1 cellular context compared by ENCODE assay signal in the genomic region with DNA sequence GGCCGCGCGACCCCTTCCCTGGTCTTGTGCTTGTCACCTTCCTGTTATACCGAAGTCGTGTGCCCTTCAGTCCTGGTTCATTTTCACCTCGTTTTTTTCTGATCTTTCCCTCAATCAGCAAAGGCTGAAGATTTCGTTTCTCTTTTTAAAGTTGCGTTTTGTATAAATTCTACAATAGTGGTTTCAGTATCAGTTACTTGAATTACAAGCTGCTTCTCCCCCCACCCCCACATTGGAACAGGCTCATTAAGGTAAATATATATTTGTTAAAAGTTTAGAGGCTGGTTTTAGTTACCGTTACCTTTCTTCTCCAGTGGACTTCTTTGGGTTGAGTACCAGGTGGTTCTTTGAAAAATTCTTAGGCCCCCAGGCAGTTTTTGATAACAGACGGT.
TF ChIP-seq lines count a peak whose summit lies in the region.

No MANE protein-coding gene starts in this region.

TF ChIP-seq in GM12878, 131 proteins besides CTCF, POLR2A, EP300 and RAD21 (continued from another document and continues in another):
- TF ChIP-seq BRCA1 (IDR thresholded peaks at IDR 0.05; ENCODE audit: low read depth, low read length): no peak
- TF ChIP-seq, protein P1, sequence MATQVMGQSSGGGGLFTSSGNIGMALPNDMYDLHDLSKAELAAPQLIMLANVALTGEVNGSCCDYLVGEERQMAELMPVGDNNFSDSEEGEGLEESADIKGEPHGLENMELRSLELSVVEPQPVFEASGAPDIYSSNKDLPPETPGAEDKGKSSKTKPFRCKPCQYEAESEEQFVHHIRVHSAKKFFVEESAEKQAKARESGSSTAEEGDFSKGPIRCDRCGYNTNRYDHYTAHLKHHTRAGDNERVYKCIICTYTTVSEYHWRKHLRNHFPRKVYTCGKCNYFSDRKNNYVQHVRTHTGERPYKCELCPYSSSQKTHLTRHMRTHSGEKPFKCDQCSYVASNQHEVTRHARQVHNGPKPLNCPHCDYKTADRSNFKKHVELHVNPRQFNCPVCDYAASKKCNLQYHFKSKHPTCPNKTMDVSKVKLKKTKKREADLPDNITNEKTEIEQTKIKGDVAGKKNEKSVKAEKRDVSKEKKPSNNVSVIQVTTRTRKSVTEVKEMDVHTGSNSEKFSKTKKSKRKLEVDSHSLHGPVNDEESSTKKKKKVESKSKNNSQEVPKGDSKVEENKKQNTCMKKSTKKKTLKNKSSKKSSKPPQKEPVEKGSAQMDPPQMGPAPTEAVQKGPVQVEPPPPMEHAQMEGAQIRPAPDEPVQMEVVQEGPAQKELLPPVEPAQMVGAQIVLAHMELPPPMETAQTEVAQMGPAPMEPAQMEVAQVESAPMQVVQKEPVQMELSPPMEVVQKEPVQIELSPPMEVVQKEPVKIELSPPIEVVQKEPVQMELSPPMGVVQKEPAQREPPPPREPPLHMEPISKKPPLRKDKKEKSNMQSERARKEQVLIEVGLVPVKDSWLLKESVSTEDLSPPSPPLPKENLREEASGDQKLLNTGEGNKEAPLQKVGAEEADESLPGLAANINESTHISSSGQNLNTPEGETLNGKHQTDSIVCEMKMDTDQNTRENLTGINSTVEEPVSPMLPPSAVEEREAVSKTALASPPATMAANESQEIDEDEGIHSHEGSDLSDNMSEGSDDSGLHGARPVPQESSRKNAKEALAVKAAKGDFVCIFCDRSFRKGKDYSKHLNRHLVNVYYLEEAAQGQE (IDR thresholded peaks at IDR 0.05; ENCODE audit: low read depth, low read length): no peak
- TF ChIP-seq NR2C1 (IDR thresholded peaks at IDR 0.05): no peak
- no peak for TF ChIP-seq SP1 (IDR thresholded peaks at IDR 0.05; ENCODE audit: low read depth, low read length)
- peak; percentile 72 for TF ChIP-seq DPF2 (IDR thresholded peaks at IDR 0.05)
- TF ChIP-seq ZZZ3 (IDR thresholded peaks at IDR 0.05; ENCODE audit: control insufficient read depth, insufficient read length, low read depth): no peak
- TF ChIP-seq HDAC2 (IDR thresholded peaks at IDR 0.05): no peak
- 0 out of 2 replicates have a peak, but pooled peaks have one; percentile 0 for TF ChIP-seq MTA3 (IDR thresholded peaks at IDR 0.05; ENCODE audit: borderline replicate concordance, low read length)
- TF ChIP-seq, protein P2, sequence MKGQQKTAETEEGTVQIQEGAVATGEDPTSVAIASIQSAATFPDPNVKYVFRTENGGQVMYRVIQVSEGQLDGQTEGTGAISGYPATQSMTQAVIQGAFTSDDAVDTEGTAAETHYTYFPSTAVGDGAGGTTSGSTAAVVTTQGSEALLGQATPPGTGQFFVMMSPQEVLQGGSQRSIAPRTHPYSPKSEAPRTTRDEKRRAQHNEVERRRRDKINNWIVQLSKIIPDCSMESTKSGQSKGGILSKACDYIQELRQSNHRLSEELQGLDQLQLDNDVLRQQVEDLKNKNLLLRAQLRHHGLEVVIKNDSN (IDR thresholded peaks at IDR 0.05; ENCODE audit: borderline replicate concordance, extremely low read length, insufficient read depth, low read depth, low read length): no peak
- TF ChIP-seq JUNB (IDR thresholded peaks at IDR 0.05): peak; percentile 69
- TF ChIP-seq, protein P3, sequence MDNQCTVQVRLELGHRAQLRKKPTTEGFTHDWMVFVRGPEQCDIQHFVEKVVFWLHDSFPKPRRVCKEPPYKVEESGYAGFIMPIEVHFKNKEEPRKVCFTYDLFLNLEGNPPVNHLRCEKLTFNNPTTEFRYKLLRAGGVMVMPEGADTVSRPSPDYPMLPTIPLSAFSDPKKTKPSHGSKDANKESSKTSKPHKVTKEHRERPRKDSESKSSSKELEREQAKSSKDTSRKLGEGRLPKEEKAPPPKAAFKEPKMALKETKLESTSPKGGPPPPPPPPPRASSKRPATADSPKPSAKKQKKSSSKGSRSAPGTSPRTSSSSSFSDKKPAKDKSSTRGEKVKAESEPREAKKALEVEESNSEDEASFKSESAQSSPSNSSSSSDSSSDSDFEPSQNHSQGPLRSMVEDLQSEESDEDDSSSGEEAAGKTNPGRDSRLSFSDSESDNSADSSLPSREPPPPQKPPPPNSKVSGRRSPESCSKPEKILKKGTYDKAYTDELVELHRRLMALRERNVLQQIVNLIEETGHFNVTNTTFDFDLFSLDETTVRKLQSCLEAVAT (IDR thresholded peaks at IDR 0.05): peak; percentile 54; the same call in 1 of the 2 replicates
- TF ChIP-seq EGR1 (IDR thresholded peaks at IDR 0.05; ENCODE audit: borderline replicate concordance in 1 of 2, low read depth in 2 of 2, low read length in 2 of 2): no peak; a peak in 1 of 3 replicates
- TF ChIP-seq, protein P4, sequence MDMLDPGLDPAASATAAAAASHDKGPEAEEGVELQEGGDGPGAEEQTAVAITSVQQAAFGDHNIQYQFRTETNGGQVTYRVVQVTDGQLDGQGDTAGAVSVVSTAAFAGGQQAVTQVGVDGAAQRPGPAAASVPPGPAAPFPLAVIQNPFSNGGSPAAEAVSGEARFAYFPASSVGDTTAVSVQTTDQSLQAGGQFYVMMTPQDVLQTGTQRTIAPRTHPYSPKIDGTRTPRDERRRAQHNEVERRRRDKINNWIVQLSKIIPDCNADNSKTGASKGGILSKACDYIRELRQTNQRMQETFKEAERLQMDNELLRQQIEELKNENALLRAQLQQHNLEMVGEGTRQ (IDR thresholded peaks at IDR 0.05; ENCODE audit: borderline replicate concordance, low read depth, low read length): no peak
- TF ChIP-seq NRF1 (conservative IDR thresholded peaks at IDR 0.05; ENCODE audit: low read depth, low read length): no peak
- TF ChIP-seq ATF7 (IDR thresholded peaks at IDR 0.05; ENCODE audit: low read depth): peak; percentile 41; the same call in 1 of the 2 replicates
- no peak for TF ChIP-seq SUZ12 (IDR thresholded peaks at IDR 0.05; ENCODE audit: unreplicated experiment)
- TF ChIP-seq SIN3A (IDR thresholded peaks at IDR 0.05; ENCODE audit: low read depth, low read length): peak; percentile 26; the same call in 1 of the 2 replicates
- no peak for TF ChIP-seq RB1 (IDR thresholded peaks at IDR 0.05; ENCODE audit: borderline replicate concordance)
- peak; percentile 59; the same call in 1 of the 2 replicates for TF ChIP-seq NBN (IDR thresholded peaks at IDR 0.05)
- peak in 1 of 2 experiments; percentile 59; a peak in 2 of 4 replicates for TF ChIP-seq IKZF2 (IDR thresholded peaks at IDR 0.05)
- TF ChIP-seq MTA2 (IDR thresholded peaks at IDR 0.05; ENCODE audit: low read depth): peak; percentile 72
- TF ChIP-seq SMAD1 (IDR thresholded peaks at IDR 0.05; ENCODE audit: low read depth, partially characterized antibody): peak; percentile 35
- peak; percentile 77 for TF ChIP-seq FOXM1 (IDR thresholded peaks at IDR 0.05; ENCODE audit: low read depth, low read length)
- TF ChIP-seq NFIC (IDR thresholded peaks at IDR 0.05; ENCODE audit: low read depth, low read length): peak; percentile 75
- no peak for TF ChIP-seq ESRRA (IDR thresholded peaks at IDR 0.05; ENCODE audit: low read length)
- TF ChIP-seq MEF2A (IDR thresholded peaks at IDR 0.05; ENCODE audit: insufficient read depth, low read depth, low read length): 0 out of 2 replicates have a peak, but pooled peaks have one; percentile 63
- TF ChIP-seq, protein P5, sequence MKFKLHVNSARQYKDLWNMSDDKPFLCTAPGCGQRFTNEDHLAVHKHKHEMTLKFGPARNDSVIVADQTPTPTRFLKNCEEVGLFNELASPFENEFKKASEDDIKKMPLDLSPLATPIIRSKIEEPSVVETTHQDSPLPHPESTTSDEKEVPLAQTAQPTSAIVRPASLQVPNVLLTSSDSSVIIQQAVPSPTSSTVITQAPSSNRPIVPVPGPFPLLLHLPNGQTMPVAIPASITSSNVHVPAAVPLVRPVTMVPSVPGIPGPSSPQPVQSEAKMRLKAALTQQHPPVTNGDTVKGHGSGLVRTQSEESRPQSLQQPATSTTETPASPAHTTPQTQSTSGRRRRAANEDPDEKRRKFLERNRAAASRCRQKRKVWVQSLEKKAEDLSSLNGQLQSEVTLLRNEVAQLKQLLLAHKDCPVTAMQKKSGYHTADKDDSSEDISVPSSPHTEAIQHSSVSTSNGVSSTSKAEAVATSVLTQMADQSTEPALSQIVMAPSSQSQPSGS (IDR thresholded peaks at IDR 0.05; ENCODE audit: low read length): peak; percentile 66; the same call in 1 of the 2 replicates
- peak; percentile 77 for TF ChIP-seq RUNX3 (IDR thresholded peaks at IDR 0.05; ENCODE audit: low read length)
- no peak for TF ChIP-seq MYC (IDR thresholded peaks at IDR 0.05; ENCODE audit: insufficient read depth, insufficient read length, insufficient replicate concordance, low read length, severe bottlenecking)
- TF ChIP-seq BMI1 (IDR thresholded peaks at IDR 0.05; ENCODE audit: borderline replicate concordance): 0 out of 2 replicates have a peak, but pooled peaks have one; percentile 29
- TF ChIP-seq TAF1 (IDR thresholded peaks at IDR 0.05; ENCODE audit: borderline replicate concordance, low read depth, low read length): peak; percentile 3; the same call in 1 of the 2 replicates
- no peak for TF ChIP-seq ZSCAN29 (IDR thresholded peaks at IDR 0.05)
- no peak for TF ChIP-seq GATAD2B (conservative IDR thresholded peaks at IDR 0.05; ENCODE audit: low read depth)
- 0 out of 2 replicates have a peak, but pooled peaks have one; percentile 31 for TF ChIP-seq GABPA (IDR thresholded peaks at IDR 0.05; ENCODE audit: low read depth)
- 0 out of 2 replicates have a peak, but pooled peaks have one; percentile 50 for TF ChIP-seq CBFB (IDR thresholded peaks at IDR 0.05; ENCODE audit: low read depth)
- TF ChIP-seq SMC3 (IDR thresholded peaks at IDR 0.05; ENCODE audit: borderline replicate concordance, low read length): 0 out of 2 replicates have a peak, but pooled peaks have one; percentile 12
- TF ChIP-seq IKZF1 (conservative IDR thresholded peaks at IDR 0.05): peak; percentile 65; the same call in 1 of the 2 replicates
- TF ChIP-seq, protein P6, sequence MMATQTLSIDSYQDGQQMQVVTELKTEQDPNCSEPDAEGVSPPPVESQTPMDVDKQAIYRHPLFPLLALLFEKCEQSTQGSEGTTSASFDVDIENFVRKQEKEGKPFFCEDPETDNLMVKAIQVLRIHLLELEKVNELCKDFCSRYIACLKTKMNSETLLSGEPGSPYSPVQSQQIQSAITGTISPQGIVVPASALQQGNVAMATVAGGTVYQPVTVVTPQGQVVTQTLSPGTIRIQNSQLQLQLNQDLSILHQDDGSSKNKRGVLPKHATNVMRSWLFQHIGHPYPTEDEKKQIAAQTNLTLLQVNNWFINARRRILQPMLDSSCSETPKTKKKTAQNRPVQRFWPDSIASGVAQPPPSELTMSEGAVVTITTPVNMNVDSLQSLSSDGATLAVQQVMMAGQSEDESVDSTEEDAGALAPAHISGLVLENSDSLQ (IDR thresholded peaks at IDR 0.05): peak; percentile 49; the same call in 1 of the 2 replicates
- peak; percentile 53; the same call in 1 of the 2 replicates for TF ChIP-seq ZNF384 (IDR thresholded peaks at IDR 0.05; ENCODE audit: borderline replicate concordance, low read depth, low read length)
- 0 out of 2 replicates have a peak, but pooled peaks have one; percentile 10 for TF ChIP-seq CBX5 (IDR thresholded peaks at IDR 0.05; ENCODE audit: low read depth)
- TF ChIP-seq, protein P7, sequence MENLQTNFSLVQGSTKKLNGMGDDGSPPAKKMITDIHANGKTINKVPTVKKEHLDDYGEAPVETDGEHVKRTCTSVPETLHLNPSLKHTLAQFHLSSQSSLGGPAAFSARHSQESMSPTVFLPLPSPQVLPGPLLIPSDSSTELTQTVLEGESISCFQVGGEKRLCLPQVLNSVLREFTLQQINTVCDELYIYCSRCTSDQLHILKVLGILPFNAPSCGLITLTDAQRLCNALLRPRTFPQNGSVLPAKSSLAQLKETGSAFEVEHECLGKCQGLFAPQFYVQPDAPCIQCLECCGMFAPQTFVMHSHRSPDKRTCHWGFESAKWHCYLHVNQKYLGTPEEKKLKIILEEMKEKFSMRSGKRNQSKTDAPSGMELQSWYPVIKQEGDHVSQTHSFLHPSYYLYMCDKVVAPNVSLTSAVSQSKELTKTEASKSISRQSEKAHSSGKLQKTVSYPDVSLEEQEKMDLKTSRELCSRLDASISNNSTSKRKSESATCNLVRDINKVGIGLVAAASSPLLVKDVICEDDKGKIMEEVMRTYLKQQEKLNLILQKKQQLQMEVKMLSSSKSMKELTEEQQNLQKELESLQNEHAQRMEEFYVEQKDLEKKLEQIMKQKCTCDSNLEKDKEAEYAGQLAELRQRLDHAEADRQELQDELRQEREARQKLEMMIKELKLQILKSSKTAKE (IDR thresholded peaks at IDR 0.05; ENCODE audit: low read depth, poor library complexity, severe bottlenecking): peak; percentile 77
- TF ChIP-seq NR2F1 (conservative IDR thresholded peaks at IDR 0.05): no peak; the same call in 1 of the 2 replicates
- TF ChIP-seq, protein P8, sequence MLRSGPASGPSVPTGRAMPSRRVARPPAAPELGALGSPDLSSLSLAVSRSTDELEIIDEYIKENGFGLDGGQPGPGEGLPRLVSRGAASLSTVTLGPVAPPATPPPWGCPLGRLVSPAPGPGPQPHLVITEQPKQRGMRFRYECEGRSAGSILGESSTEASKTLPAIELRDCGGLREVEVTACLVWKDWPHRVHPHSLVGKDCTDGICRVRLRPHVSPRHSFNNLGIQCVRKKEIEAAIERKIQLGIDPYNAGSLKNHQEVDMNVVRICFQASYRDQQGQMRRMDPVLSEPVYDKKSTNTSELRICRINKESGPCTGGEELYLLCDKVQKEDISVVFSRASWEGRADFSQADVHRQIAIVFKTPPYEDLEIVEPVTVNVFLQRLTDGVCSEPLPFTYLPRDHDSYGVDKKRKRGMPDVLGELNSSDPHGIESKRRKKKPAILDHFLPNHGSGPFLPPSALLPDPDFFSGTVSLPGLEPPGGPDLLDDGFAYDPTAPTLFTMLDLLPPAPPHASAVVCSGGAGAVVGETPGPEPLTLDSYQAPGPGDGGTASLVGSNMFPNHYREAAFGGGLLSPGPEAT (IDR thresholded peaks at IDR 0.05; ENCODE audit: low read depth): peak; percentile 46; the same call in 1 of the 2 replicates
- TF ChIP-seq, protein P9, sequence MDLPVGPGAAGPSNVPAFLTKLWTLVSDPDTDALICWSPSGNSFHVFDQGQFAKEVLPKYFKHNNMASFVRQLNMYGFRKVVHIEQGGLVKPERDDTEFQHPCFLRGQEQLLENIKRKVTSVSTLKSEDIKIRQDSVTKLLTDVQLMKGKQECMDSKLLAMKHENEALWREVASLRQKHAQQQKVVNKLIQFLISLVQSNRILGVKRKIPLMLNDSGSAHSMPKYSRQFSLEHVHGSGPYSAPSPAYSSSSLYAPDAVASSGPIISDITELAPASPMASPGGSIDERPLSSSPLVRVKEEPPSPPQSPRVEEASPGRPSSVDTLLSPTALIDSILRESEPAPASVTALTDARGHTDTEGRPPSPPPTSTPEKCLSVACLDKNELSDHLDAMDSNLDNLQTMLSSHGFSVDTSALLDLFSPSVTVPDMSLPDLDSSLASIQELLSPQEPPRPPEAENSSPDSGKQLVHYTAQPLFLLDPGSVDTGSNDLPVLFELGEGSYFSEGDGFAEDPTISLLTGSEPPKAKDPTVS (IDR thresholded peaks at IDR 0.05; ENCODE audit: low read depth, low read length): no peak
- TF ChIP-seq CHD4 (IDR thresholded peaks at IDR 0.05): no peak
- TF ChIP-seq TARDBP (IDR thresholded peaks at IDR 0.05; ENCODE audit: borderline replicate concordance): no peak
- TF ChIP-seq, protein P10, sequence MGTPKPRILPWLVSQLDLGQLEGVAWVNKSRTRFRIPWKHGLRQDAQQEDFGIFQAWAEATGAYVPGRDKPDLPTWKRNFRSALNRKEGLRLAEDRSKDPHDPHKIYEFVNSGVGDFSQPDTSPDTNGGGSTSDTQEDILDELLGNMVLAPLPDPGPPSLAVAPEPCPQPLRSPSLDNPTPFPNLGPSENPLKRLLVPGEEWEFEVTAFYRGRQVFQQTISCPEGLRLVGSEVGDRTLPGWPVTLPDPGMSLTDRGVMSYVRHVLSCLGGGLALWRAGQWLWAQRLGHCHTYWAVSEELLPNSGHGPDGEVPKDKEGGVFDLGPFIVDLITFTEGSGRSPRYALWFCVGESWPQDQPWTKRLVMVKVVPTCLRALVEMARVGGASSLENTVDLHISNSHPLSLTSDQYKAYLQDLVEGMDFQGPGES (IDR thresholded peaks at IDR 0.05): no peak
- 0 out of 2 replicates have a peak, but pooled peaks have one; percentile 56 for TF ChIP-seq HDGF (IDR thresholded peaks at IDR 0.05)
- 0 out of 2 replicates have a peak, but pooled peaks have one; percentile 34 for TF ChIP-seq IRF4 (IDR thresholded peaks at IDR 0.05; ENCODE audit: low read depth, low read length)
